In genomic region chr7:28072876-28073514, GRCh38 we compare ENCODE assay signal across 1 cellular context.
TF ChIP-seq lines count a peak whose summit lies in the region.

No MANE protein-coding gene starts in this region.

TF ChIP-seq in H1, 55 proteins besides CTCF, POLR2A, EP300 and RAD21:
- no peak for TF ChIP-seq SP1 (IDR thresholded peaks at IDR 0.05; ENCODE audit: low read depth, low read length)
- no peak for TF ChIP-seq SRF (IDR thresholded peaks at IDR 0.05; ENCODE audit: low read depth, low read length)
- TF ChIP-seq NRF1 (IDR thresholded peaks at IDR 0.05; ENCODE audit: low read depth, low read length) = no peak
- no peak for TF ChIP-seq KDM5A (IDR thresholded peaks at IDR 0.05; ENCODE audit: low read length)
- no peak for TF ChIP-seq SP4 (IDR thresholded peaks at IDR 0.05; ENCODE audit: low read length)
